In the genomic region with DNA sequence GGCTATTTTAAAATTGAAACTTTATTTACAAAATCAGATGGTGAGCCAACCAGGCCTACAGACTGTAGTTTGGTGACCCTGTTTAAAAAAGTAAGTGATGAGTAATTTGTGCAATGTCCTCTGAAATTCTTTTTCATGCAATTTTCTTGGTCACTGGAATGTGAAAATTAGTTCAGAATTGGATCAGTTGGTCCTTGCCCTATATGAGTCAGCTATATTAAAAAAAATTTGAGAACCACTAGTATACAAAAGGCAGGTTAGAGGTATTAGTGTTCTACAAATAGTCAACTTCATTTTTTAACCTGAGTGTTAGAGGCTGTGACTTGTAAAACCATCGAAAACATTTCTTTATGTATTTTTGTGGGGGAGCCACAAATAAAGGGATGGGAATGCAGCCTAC, we compare ENCODE assay signal across 4 cellular contexts.
"Had no signal": no experiment of that assay in that cellular context is flagged by ENCODE, and none has a peak within 500 bp of the region (broad histone marks: within the 10 kb centered on the region; RNA-seq: fewer than 3 reads in every experiment).

No MANE protein-coding gene starts in this region.

- ATAC-seq: GM23338, HepG2 had no signal

- H3K4me3 ChIP-seq: GM23338 had no signal

- H3K4me2 ChIP-seq: GM23338 had no signal

- H2AFZ ChIP-seq: GM23338 had no signal

- DNase-seq: H9, HCEC 1CT had no signal
